In genomic region chr19:19595171-19595701, GRCh38 we compare ENCODE assay signal across 12 cellular contexts. TPM values are rescaled to one million over a fixed set of nuclear protein-coding genes. Genes with fewer than 3 reads are reported as not detected.
DNase-seq lines count a peak whose midpoint lies in the region; ATAC-seq and TF ChIP-seq lines count a peak whose summit lies in the region.
"Had no signal": no experiment of that assay in that cellular context is flagged by ENCODE, and none has a peak within 500 bp of the region (broad histone marks: within the 10 kb centered on the region; RNA-seq: fewer than 3 reads in every experiment).

No MANE protein-coding gene starts in this region.

- ATAC-seq in activated CD8-positive, alpha-beta memory T cell treated with anti-CD3 and anti-CD28 coated beads, Interleukin-2, amount 10 ng/mL, durations not matched to agents 7 days and 5 days = no peak
- no peak for ATAC-seq in HG03457 (IDR thresholded peaks at IDR 0.05; ENCODE audit: unreplicated experiment)
- ATAC-seq in GM21381 (IDR thresholded peaks at IDR 0.05; ENCODE audit: unreplicated experiment) = no peak

- peaks cover 77% of the 10 kb centered on the region for H3K4me1 Mint-ChIP-seq in activated CD8-positive, alpha-beta memory T cell treated with anti-CD3 and anti-CD28 coated beads, Interleukin-2, amount 10 ng/mL, durations not matched to agents 7 days and 5 days

- H3K4me3 ChIP-seq in OCI-LY3 (ENCODE audit: low read length) = no peak overlapping the region
- no peak overlapping the region for H3K4me3 ChIP-seq in stomach
- no peak overlapping the region for H3K4me3 ChIP-seq in adrenal gland

- H4K20me1 ChIP-seq in OCI-LY3 (ENCODE audit: insufficient read depth, low read length) = no peaks in the 10 kb centered on the region

- H3K9ac ChIP-seq in OCI-LY3 (ENCODE audit: low read length) = no peak overlapping the region

- no peaks in the 10 kb centered on the region for H3K36me3 ChIP-seq in OCI-LY3 (replicated peaks; ENCODE audit: low read depth, low read length)
- no peaks in the 10 kb centered on the region for H3K36me3 ChIP-seq in stomach
- H3K36me3 ChIP-seq in adrenal gland (replicated peaks in 1 of 2) = no peaks in the 10 kb centered on the region
- H3K36me3 ChIP-seq: BE2C had no signal

- peak overlapping the region; percentile 82 for H3K27ac Mint-ChIP-seq in activated CD8-positive, alpha-beta memory T cell treated with anti-CD3 and anti-CD28 coated beads, Interleukin-2, amount 10 ng/mL, durations not matched to agents 7 days and 5 days

- H3K36me3 Mint-ChIP-seq in activated CD8-positive, alpha-beta memory T cell treated with anti-CD3 and anti-CD28 coated beads, Interleukin-2, amount 10 ng/mL, durations not matched to agents 7 days and 5 days = peaks cover 47% of the 10 kb centered on the region

- CTCF ChIA-PET in activated CD8-positive, alpha-beta memory T cell treated with anti-CD3 and anti-CD28 coated beads, Interleukin-2, amount 10 ng/mL, durations not matched to agents 7 days and 5 days (lab: Charles Lee) = no interaction called here

- intact Hi-C loops in stomach (cut with DNase I; ENCODE audit: low total_unique reads) (no loop called here), adrenal gland (cut with DNase I) (no loop called here)

- H2AFZ ChIP-seq in OCI-LY3 (ENCODE audit: low read depth, low read length) = 0 out of 2 replicates have a peak overlapping the region, but pooled peaks have one; percentile 40

- no peaks in the 10 kb centered on the region for H3K27me3 ChIP-seq in OCI-LY3 (ENCODE audit: low read depth, low read length)
- no peaks in the 10 kb centered on the region for H3K27me3 ChIP-seq in stomach
- H3K27me3 ChIP-seq in adrenal gland = no peaks in the 10 kb centered on the region
- H3K27me3 ChIP-seq: BE2C had no signal

- TF ChIP-seq POLR2A in stomach (IDR thresholded peaks at IDR 0.05) (no peak), adrenal gland (IDR thresholded peaks at IDR 0.05) (no peak)

- H3K27ac ChIP-seq in OCI-LY3 (ENCODE audit: low read length) = no peak overlapping the region
- H3K27ac ChIP-seq in stomach = peak overlapping the region in 4 of 5 donors; percentile 52 to 68 (median 54)
- H3K27ac ChIP-seq in adrenal gland = no peak overlapping the region

- H3K79me2 ChIP-seq in OCI-LY3 (ENCODE audit: low read length) = no peaks in the 10 kb centered on the region

- H3K9me3 Mint-ChIP-seq in activated CD8-positive, alpha-beta memory T cell treated with anti-CD3 and anti-CD28 coated beads, Interleukin-2, amount 10 ng/mL, durations not matched to agents 7 days and 5 days (ENCODE audit: low read depth) = no peaks in the 10 kb centered on the region

- no peaks in the 10 kb centered on the region for H3K9me3 ChIP-seq in OCI-LY3 (ENCODE audit: insufficient read depth, low read length)
- H3K9me3 ChIP-seq in stomach = no peaks in the 10 kb centered on the region
- H3K9me3 ChIP-seq in adrenal gland (replicated peaks in 1 of 3) = no peaks in the 10 kb centered on the region
- H3K9me3 ChIP-seq: BE2C had no signal

- DNase-seq in activated CD8-positive, alpha-beta memory T cell treated with anti-CD3 and anti-CD28 coated beads, Interleukin-2, amount 10 ng/mL, durations not matched to agents 7 days and 5 days = no peak
- DNase-seq in activated CD8-positive, alpha-beta memory T cell treated with anti-CD3 and anti-CD28 coated beads, Interleukin-2, amount 50 U/mL, for 48 hours = no peak
- peak; percentile 81 for DNase-seq in fibroblast of gingiva (ENCODE audit: low read depth)
- DNase-seq in stomach = peak; percentile 76
- DNase-seq in adrenal gland = no peak
- DNase-seq: BE2C, hippocampal formation, occipital lobe, SW 1271 had no signal

- H3K4me1 ChIP-seq in OCI-LY3 (ENCODE audit: low read length) (peaks cover 45% of the 10 kb centered on the region), stomach (peaks cover 12 to 37% (median 29%) of the 10 kb centered on the region in 4 donors), adrenal gland (replicated peaks in 1 of 2) (no peaks in the 10 kb centered on the region)
- H3K4me1 ChIP-seq: BE2C had no signal

- no peaks in the 10 kb centered on the region for H3K27me3 Mint-ChIP-seq in activated CD8-positive, alpha-beta memory T cell treated with anti-CD3 and anti-CD28 coated beads, Interleukin-2, amount 10 ng/mL, durations not matched to agents 7 days and 5 days

- peak overlapping the region; percentile 9; the same call in 1 of the 2 replicates for H3K4me2 ChIP-seq in OCI-LY3 (ENCODE audit: low read length)

- 25 to 56% (median 44%) methylated on average over 8 of the region's 8 CpGs for WGBS in stomach, 5 donors
- WGBS in adrenal gland, 4 donors = 69 to 93% (median 79%) methylated on average over 3 to 8 of the region's 8 CpGs

- no peak for TF ChIP-seq EP300 in stomach (IDR thresholded peaks at IDR 0.05)

- H3K4me3 Mint-ChIP-seq in activated CD8-positive, alpha-beta memory T cell treated with anti-CD3 and anti-CD28 coated beads, Interleukin-2, amount 10 ng/mL, durations not matched to agents 7 days and 5 days = no peak overlapping the region

- TF ChIP-seq CTCF in OCI-LY3 (IDR thresholded peaks at IDR 0.05; ENCODE audit: low read depth, low read length) (no peak), stomach (IDR thresholded peaks at IDR 0.05) (no peak), adrenal gland (IDR thresholded peaks at IDR 0.05) (no peak)

RNA-seq across cellular contexts. Expression of gene PBX4, which starts 23.3 kb away (rescaled TPM):
- total RNA-seq in activated CD8-positive, alpha-beta memory T cell treated with anti-CD3 and anti-CD28 coated beads, Interleukin-2, amount 10 ng/mL, durations not matched to agents 7 days and 5 days = 10 to 100 TPM; 39.9 to 62.3 TPM
- 10 to 100 TPM in 2 of 5 donors, 1 to 10 TPM in 2, not detected in 1; 2.0 to 60.7 (median 17.5) TPM for total RNA-seq in stomach
- polyA plus RNA-seq in stomach = 1 to 10 TPM; 2.9 to 4.9 (median 2.9) TPM
- total RNA-seq in adrenal gland = under 1 TPM in 5 of 8 donors, not detected in 3; 0.28 to 0.86 (median 0.54) TPM
- polyA plus RNA-seq in adrenal gland = 1 to 10 TPM in 2 of 3 donors, not detected in 1; 2.9 to 6.3 TPM

RNA-seq across cellular contexts. Expression of gene LPAR2, which starts 32.8 kb away (rescaled TPM):
- 10 to 100 TPM; 39.4 to 46.1 TPM for total RNA-seq in activated CD8-positive, alpha-beta memory T cell treated with anti-CD3 and anti-CD28 coated beads, Interleukin-2, amount 10 ng/mL, durations not matched to agents 7 days and 5 days
- 100 to 1,000 TPM in 1 of 5 donors, 10 to 100 TPM in 2, 1 to 10 TPM in 2; 4.1 to 156 (median 25.9) TPM for total RNA-seq in stomach
- polyA plus RNA-seq in stomach = 10 to 100 TPM; 14.4 to 23.0 (median 15.0) TPM
- 1 to 10 TPM in 7 of 8 donors, under 1 TPM in 1; 0.95 to 5.1 (median 3.9) TPM for total RNA-seq in adrenal gland
- polyA plus RNA-seq in adrenal gland = 10 to 100 TPM in 1 of 3 donors, 1 to 10 TPM in 1, under 1 TPM in 1; 0.93 to 10.5 (median 3.8) TPM

RNA-seq across cellular contexts. Expression of gene GMIP, which starts 48.2 kb away (rescaled TPM):
- total RNA-seq in activated CD8-positive, alpha-beta memory T cell treated with anti-CD3 and anti-CD28 coated beads, Interleukin-2, amount 10 ng/mL, durations not matched to agents 7 days and 5 days = 100 to 1,000 TPM; 110 to 111 TPM
- total RNA-seq in stomach = 10 to 100 TPM in 4 of 5 donors, 1 to 10 TPM in 1; 5.3 to 96.2 (median 35.0) TPM
- polyA plus RNA-seq in stomach = 10 to 100 TPM in 2 of 3 donors, 1 to 10 TPM in 1; 5.2 to 11.9 (median 10.3) TPM
- total RNA-seq in adrenal gland = 10 to 100 TPM in 5 of 8 donors, 1 to 10 TPM in 3; 5.6 to 17.0 (median 10.6) TPM
- 10 to 100 TPM in 1 of 3 donors, 1 to 10 TPM in 2; 2.7 to 13.8 (median 3.2) TPM for polyA plus RNA-seq in adrenal gland

RNA-seq across cellular contexts. Expression of gene CILP2, which starts 57.2 kb away (rescaled TPM):
- total RNA-seq in activated CD8-positive, alpha-beta memory T cell treated with anti-CD3 and anti-CD28 coated beads, Interleukin-2, amount 10 ng/mL, durations not matched to agents 7 days and 5 days = under 1 TPM; 0.12 to 0.15 TPM
- total RNA-seq in stomach (1 to 10 TPM in 1 of 5 donors, under 1 TPM in 2, not detected in 2; under 0.01 to 1.4 (median 0.73) TPM), adrenal gland (under 1 TPM in 1 of 8 donors, not detected in 7; 0.43 TPM)
- polyA plus RNA-seq in stomach (under 1 TPM in 1 of 3 donors, not detected in 2; 0.05 TPM), adrenal gland (under 1 TPM in 2 of 3 donors, not detected in 1; 0.13 to 0.24 TPM)

Comparison
In these comparisons a context has a peak if more than half of its experiments do, and no peak if none do; other contexts are left out.
1. DNase-seq: peak in fibroblast of gingiva (single experiment) and stomach (single experiment); none in activated CD8-positive, alpha-beta memory T cell treated with anti-CD3 and anti-CD28 coated beads, Interleukin-2, amount 10 ng/mL, durations not matched to agents 7 days and 5 days (single experiment), activated CD8-positive, alpha-beta memory T cell treated with anti-CD3 and anti-CD28 coated beads, Interleukin-2, amount 50 U/mL, for 48 hours (single experiment) and adrenal gland (0 of 7).
2. H3K27ac ChIP-seq: peak in stomach (4 of 5); none in OCI-LY3 (single experiment) and adrenal gland (0 of 5).